36 cellular contexts compared by ENCODE assay signal in the genomic region with DNA sequence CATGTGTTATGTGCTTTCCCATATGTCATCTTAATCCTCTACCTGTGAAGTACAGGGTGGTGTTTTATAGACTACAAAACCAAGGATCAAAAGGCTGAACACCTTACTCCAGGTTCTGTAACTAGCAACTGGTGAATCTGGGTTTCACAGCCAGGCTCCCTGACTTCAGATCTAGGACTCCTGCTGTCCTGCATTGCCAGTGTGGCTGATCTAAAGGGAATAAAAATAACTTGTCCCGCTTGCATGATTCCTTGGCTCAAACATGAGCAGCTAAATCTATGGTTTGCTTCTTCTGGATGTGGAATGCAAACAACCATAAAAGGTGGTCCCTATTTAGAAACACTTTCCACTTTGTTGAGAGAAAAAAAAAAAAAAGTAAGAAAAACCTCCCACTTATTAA. TPM values are rescaled to one million over a fixed set of nuclear protein-coding genes. Genes with fewer than 3 reads are reported as not detected.
"Had no signal": no experiment of that assay in that cellular context is flagged by ENCODE, and none has a peak within 500 bp of the region (broad histone marks: within the 10 kb centered on the region; RNA-seq: fewer than 3 reads in every experiment).

No MANE protein-coding gene starts in this region.

- H3K4me1 Mint-ChIP-seq: activated B cell treated with CpG ODN at 0.5 μM for 24 hours; activated CD4-positive, alpha-beta T cell treated with anti-CD3 and anti-CD28 coated beads for 36 hours; activated CD4-positive, alpha-beta T cell treated with anti-CD3 and anti-CD28 coated beads, Interleukin-2, amount 10 ng/mL, durations not matched to agents 24 days and 14 days; activated CD8-positive, alpha-beta memory T cell treated with anti-CD3 and anti-CD28 coated beads, Interleukin-2, amount 10 ng/mL, durations not matched to agents 7 days and 5 days; activated naive CD4-positive, alpha-beta T cell treated with anti-CD3 and anti-CD28 coated beads, Interleukin-2, amount 50 U/mL, for 24 hours; activated naive CD8-positive, alpha-beta T cell treated with anti-CD3 and anti-CD28 coated beads for 36 hours; activated naive CD8-positive, alpha-beta T cell treated with anti-CD3 and anti-CD28 coated beads, Interleukin-2, amount 50 U/mL, for 24 hours; central memory CD8-positive, alpha-beta T cell had no signal

- H3K27me3 ChIP-seq: adrenal gland, ascending aorta, breast epithelium, cardiac muscle cell had no signal

- H3K27ac Mint-ChIP-seq: activated B cell treated with CpG ODN at 0.5 μM for 24 hours; activated CD4-positive, alpha-beta memory T cell treated with anti-CD3 and anti-CD28 coated beads for 36 hours; activated CD4-positive, alpha-beta T cell treated with anti-CD3 and anti-CD28 coated beads for 36 hours; activated CD4-positive, alpha-beta T cell treated with anti-CD3 and anti-CD28 coated beads, Interleukin-2, amount 10 ng/mL, durations not matched to agents 24 days and 14 days; activated CD8-positive, alpha-beta memory T cell treated with anti-CD3 and anti-CD28 coated beads, Interleukin-2, amount 10 ng/mL, durations not matched to agents 7 days and 5 days; activated CD8-positive, alpha-beta T cell treated with anti-CD3 and anti-CD28 coated beads, Interleukin-2, amount 10 ng/mL, durations not matched to agents 7 days and 5 days; activated naive CD4-positive, alpha-beta T cell treated with anti-CD3 and anti-CD28 coated beads for 36 hours; activated naive CD4-positive, alpha-beta T cell treated with anti-CD3 and anti-CD28 coated beads, Interleukin-2, amount 50 U/mL, for 24 hours; activated naive CD8-positive, alpha-beta T cell treated with anti-CD3 and anti-CD28 coated beads for 36 hours; activated naive CD8-positive, alpha-beta T cell treated with anti-CD3 and anti-CD28 coated beads, Interleukin-2, amount 50 U/mL, for 24 hours; activated T-helper 1 cell treated with anti-CD3 and anti-CD28 coated beads, Interleukin-12 subunit alpha, Interleukin-12 subunit beta, Interleukin-2, Interleukin-4 antibody, amounts not matched to agents 30 ng/mL and 10 ng/mL and 1 ng/mL, durations not matched to agents 14 hours and 24 hours and 36 hours; activated T-helper 2 cell treated with anti-CD3 and anti-CD28 coated beads, Interferon-gamma antibody, Interleukin-2, Interleukin-4, amounts not matched to agents 10 μg/mL and 5 μg/mL and 100 μg/mL, durations not matched to agents 14 hours and 24 hours and 36 hours; brain; dendritic cell treated with granulocyte-macrophage colony-stimulating factor and Interleukin-4, amounts not matched to agents 40 ng/mL and 50 ng/mL, for 4 days; effector memory CD8-positive, alpha-beta T cell; T-helper 2 cell treated with Interferon-gamma antibody and Interleukin-4, amounts not matched to agents 5 μg/mL and 100 μg/mL, for 36 hours had no signal

- H3K9me3 Mint-ChIP-seq: activated B cell treated with CpG ODN at 0.5 μM for 24 hours; activated CD4-positive, alpha-beta memory T cell treated with anti-CD3 and anti-CD28 coated beads for 36 hours; activated CD4-positive, alpha-beta T cell treated with anti-CD3 and anti-CD28 coated beads, Interleukin-2, amount 10 ng/mL, durations not matched to agents 24 days and 14 days; activated naive CD4-positive, alpha-beta T cell treated with anti-CD3 and anti-CD28 coated beads for 36 hours; activated naive CD4-positive, alpha-beta T cell treated with anti-CD3 and anti-CD28 coated beads, Interleukin-2, amount 50 U/mL, for 24 hours; activated naive CD8-positive, alpha-beta T cell treated with anti-CD3 and anti-CD28 coated beads for 36 hours; activated naive CD8-positive, alpha-beta T cell treated with anti-CD3 and anti-CD28 coated beads, Interleukin-2, amount 50 U/mL, for 24 hours; activated T-helper 1 cell treated with anti-CD3 and anti-CD28 coated beads, Interleukin-12 subunit alpha, Interleukin-12 subunit beta, Interleukin-2, Interleukin-4 antibody, amounts not matched to agents 30 ng/mL and 10 ng/mL and 1 ng/mL, durations not matched to agents 14 hours and 24 hours and 36 hours; activated T-helper 2 cell treated with anti-CD3 and anti-CD28 coated beads, Interferon-gamma antibody, Interleukin-2, Interleukin-4, amounts not matched to agents 10 μg/mL and 5 μg/mL and 100 μg/mL, durations not matched to agents 14 hours and 24 hours and 36 hours; brain; central memory CD8-positive, alpha-beta T cell; dendritic cell treated with granulocyte-macrophage colony-stimulating factor and Interleukin-4, amounts not matched to agents 40 ng/mL and 50 ng/mL, for 4 days; effector memory CD8-positive, alpha-beta T cell; T-helper 2 cell treated with Interferon-gamma antibody and Interleukin-4, amounts not matched to agents 5 μg/mL and 100 μg/mL, for 36 hours had no signal

- H3K4me1 ChIP-seq: ascending aorta, breast epithelium had no signal

- H3K4me3 ChIP-seq: adrenal gland, ascending aorta, breast epithelium, cardiac muscle cell, coronary artery had no signal

- ATAC-seq: activated CD4-positive, alpha-beta T cell treated with anti-CD3 and anti-CD28 coated beads for 36 hours; activated CD4-positive, CD25-positive, alpha-beta regulatory T cell treated with anti-CD3 and anti-CD28 coated beads, Interleukin-2, amount 50 U/mL, for 24 hours; activated CD8-positive, alpha-beta memory T cell treated with anti-CD3 and anti-CD28 coated beads, Interleukin-2, amount 10 ng/mL, durations not matched to agents 7 days and 5 days; activated CD8-positive, alpha-beta T cell treated with anti-CD3 and anti-CD28 coated beads, Interleukin-2, amount 10 ng/mL, durations not matched to agents 7 days and 5 days; activated naive CD8-positive, alpha-beta T cell treated with anti-CD3 and anti-CD28 coated beads, Interleukin-2, amount 50 U/mL, for 24 hours; effector memory CD8-positive, alpha-beta T cell; esophagus mucosa; T-helper 17 cell had no signal

- H3K9me3 ChIP-seq: adrenal gland, ascending aorta, breast epithelium had no signal

- H3K36me3 ChIP-seq: adrenal gland, breast epithelium, cardiac muscle cell, WERI-Rb-1 had no signal

- DNase-seq: activated B cell treated with CpG ODN at 0.5 μM for 24 hours; activated CD4-positive, alpha-beta memory T cell treated with anti-CD3 and anti-CD28 coated beads for 36 hours; activated CD4-positive, alpha-beta T cell treated with anti-CD3 and anti-CD28 coated beads for 36 hours; activated CD4-positive, alpha-beta T cell treated with anti-CD3 and anti-CD28 coated beads, Interleukin-2, amount 10 ng/mL, durations not matched to agents 24 days and 14 days; activated CD8-positive, alpha-beta memory T cell treated with anti-CD3 and anti-CD28 coated beads, Interleukin-2, amount 10 ng/mL, durations not matched to agents 7 days and 5 days; activated CD8-positive, alpha-beta memory T cell treated with anti-CD3 and anti-CD28 coated beads, Interleukin-2, amount 50 U/mL, for 4 hours; activated CD8-positive, alpha-beta T cell treated with anti-CD3 and anti-CD28 coated beads, Interleukin-2, amount 10 ng/mL, durations not matched to agents 7 days and 5 days; activated effector memory CD4-positive, alpha-beta T cell treated with anti-CD3 and anti-CD28 coated beads, Interleukin-2, amount 50 U/mL, for 16 hours; activated naive CD4-positive, alpha-beta T cell treated with anti-CD3 and anti-CD28 coated beads for 36 hours; activated naive CD8-positive, alpha-beta T cell treated with anti-CD3 and anti-CD28 coated beads for 36 hours; activated naive CD8-positive, alpha-beta T cell treated with anti-CD3 and anti-CD28 coated beads, Interleukin-2, amount 50 U/mL, for 24 hours; activated T-cell treated with anti-CD3 and anti-CD28 coated beads, Interleukin-2, amount 50 U/mL, for 1 hour; activated T-cell treated with anti-CD3 and anti-CD28 coated beads, Interleukin-2, amount 50 U/mL, for 48 hours; adrenal gland; amygdala; effector CD4-positive, alpha-beta T cell; effector memory CD8-positive, alpha-beta T cell; foreskin fibroblast; head of caudate nucleus; T-helper 1 cell; T-helper 17 cell; T1000; WERI-Rb-1 had no signal

- H3K27ac ChIP-seq: adrenal gland, ascending aorta, breast epithelium, cardiac muscle cell, coronary artery, WERI-Rb-1 had no signal

- H3K4me3 Mint-ChIP-seq: activated B cell treated with CpG ODN at 0.5 μM for 24 hours; activated CD4-positive, alpha-beta memory T cell treated with anti-CD3 and anti-CD28 coated beads for 36 hours; activated CD4-positive, alpha-beta T cell treated with anti-CD3 and anti-CD28 coated beads for 36 hours; activated CD4-positive, alpha-beta T cell treated with anti-CD3 and anti-CD28 coated beads, Interleukin-2, amount 10 ng/mL, durations not matched to agents 24 days and 14 days; activated CD8-positive, alpha-beta memory T cell treated with anti-CD3 and anti-CD28 coated beads, Interleukin-2, amount 10 ng/mL, durations not matched to agents 7 days and 5 days; activated CD8-positive, alpha-beta T cell treated with anti-CD3 and anti-CD28 coated beads, Interleukin-2, amount 10 ng/mL, durations not matched to agents 7 days and 5 days; activated naive CD4-positive, alpha-beta T cell treated with anti-CD3 and anti-CD28 coated beads for 36 hours; activated naive CD4-positive, alpha-beta T cell treated with anti-CD3 and anti-CD28 coated beads, Interleukin-2, amount 50 U/mL, for 24 hours; activated naive CD8-positive, alpha-beta T cell treated with anti-CD3 and anti-CD28 coated beads for 36 hours; activated naive CD8-positive, alpha-beta T cell treated with anti-CD3 and anti-CD28 coated beads, Interleukin-2, amount 50 U/mL, for 24 hours; activated T-helper 1 cell treated with anti-CD3 and anti-CD28 coated beads, Interleukin-12 subunit alpha, Interleukin-12 subunit beta, Interleukin-2, Interleukin-4 antibody, amounts not matched to agents 30 ng/mL and 10 ng/mL and 1 ng/mL, durations not matched to agents 14 hours and 24 hours and 36 hours; brain; central memory CD8-positive, alpha-beta T cell; dendritic cell treated with granulocyte-macrophage colony-stimulating factor and Interleukin-4, amounts not matched to agents 40 ng/mL and 50 ng/mL, for 4 days; effector memory CD8-positive, alpha-beta T cell; T-helper 17 cell; T-helper 2 cell treated with Interferon-gamma antibody and Interleukin-4, amounts not matched to agents 5 μg/mL and 100 μg/mL, for 36 hours had no signal

- H3K27me3 Mint-ChIP-seq: activated B cell treated with CpG ODN at 0.5 μM for 24 hours; activated CD4-positive, alpha-beta memory T cell treated with anti-CD3 and anti-CD28 coated beads for 36 hours; activated CD4-positive, alpha-beta T cell treated with anti-CD3 and anti-CD28 coated beads for 36 hours; activated CD8-positive, alpha-beta memory T cell treated with anti-CD3 and anti-CD28 coated beads, Interleukin-2, amount 10 ng/mL, durations not matched to agents 7 days and 5 days; activated naive CD4-positive, alpha-beta T cell treated with anti-CD3 and anti-CD28 coated beads, Interleukin-2, amount 50 U/mL, for 24 hours; activated naive CD8-positive, alpha-beta T cell treated with anti-CD3 and anti-CD28 coated beads for 36 hours; activated naive CD8-positive, alpha-beta T cell treated with anti-CD3 and anti-CD28 coated beads, Interleukin-2, amount 50 U/mL, for 24 hours; brain; central memory CD8-positive, alpha-beta T cell; dendritic cell treated with granulocyte-macrophage colony-stimulating factor and Interleukin-4, amounts not matched to agents 40 ng/mL and 50 ng/mL, for 4 days had no signal

RNA-seq across cellular contexts. Expression of a gene that starts 3.7 kb away (rescaled TPM):
- total RNA-seq: activated CD4-positive, alpha-beta T cell treated with anti-CD3 and anti-CD28 coated beads, Interleukin-2, amount 10 ng/mL, durations not matched to agents 24 days and 14 days; activated naive CD4-positive, alpha-beta T cell treated with anti-CD3 and anti-CD28 coated beads for 36 hours; ascending aorta; esophagus mucosa had no signal
